In genomic region chr6:26065952-26066380, GRCh38 we compare ENCODE assay signal across 8 cellular contexts. TPM values are rescaled to one million over a fixed set of nuclear protein-coding genes. Genes with fewer than 3 reads are reported as not detected.
DNase-seq lines count a peak whose midpoint lies in the region; ATAC-seq and TF ChIP-seq lines count a peak whose summit lies in the region.

No MANE protein-coding gene starts in this region.

- intact Hi-C loops in thyroid gland (cut with DNase I), result loop anchor here (2.0 kb wide), 1 partner anchor 31 kb away; no protein-coding TSS in a partner anchor

- peaks cover 0 to 3% of the 10 kb centered on the region in 2 donors for H3K4me1 ChIP-seq in thyroid gland

- ATAC-seq in GM18861 (IDR thresholded peaks at IDR 0.05; ENCODE audit: unreplicated experiment) (peak; percentile 84), HG03039 (IDR thresholded peaks at IDR 0.05; ENCODE audit: unreplicated experiment) (peak; percentile 74)

- CTCF ChIA-PET in BJ (lab: Yijun Ruan, JAX), result interaction anchor here (0.8 to 17.9 kb wide), 10 partner anchors 15 to 151 kb away, joined by 3 to 543 read pairs (median 9); partner anchors contain the start of gene HFE

- H3K27me3 ChIP-seq in BJ (ENCODE audit: control insufficient read depth, insufficient read depth, low read length) (no peaks in the 10 kb centered on the region), thyroid gland (no peaks in the 10 kb centered on the region)

- no peak overlapping the region for H3K4me3 ChIP-seq in BJ (ENCODE audit: low read depth, low read length)
- H3K4me3 ChIP-seq in thyroid gland (replicated peaks in 1 of 3), result no peak overlapping the region

- H3K27ac ChIP-seq in thyroid gland, result no peak overlapping the region

- WGBS in thyroid gland, 2 donors, result 1% methylated on average over 4 of the region's 4 CpGs

- POLR2A ChIA-PET in BJ (lab: Charles Lee), result no interaction called here

- DNase-seq in BJ (ENCODE audit: low read depth) (no peak), NCI-H2107 treated with DMSO at 0.1 percent for 48 hours (lab: John Stamatoyannopoulos, UW; ENCODE audit: unreplicated experiment) (peak; percentile 61), UCSD-AML1 (lab: John Stamatoyannopoulos, UW; ENCODE audit: unreplicated experiment) (peak; percentile 34), medulla oblongata (ENCODE audit: extremely low spot score) (peak; percentile 88), thyroid gland (peak; percentile 54)
- peak; percentile 46 for DNase-seq in effector CD4-positive, alpha-beta T cell

- H3K36me3 ChIP-seq in BJ (ENCODE audit: control insufficient read depth, insufficient read depth, low read length) (no peaks in the 10 kb centered on the region), thyroid gland (no peaks in the 10 kb centered on the region)

- TF ChIP-seq POLR2A in thyroid gland (IDR thresholded peaks at IDR 0.05), result no peak

- H3K9me3 ChIP-seq in thyroid gland, result no peaks in the 10 kb centered on the region

- TF ChIP-seq CTCF in BJ (IDR thresholded peaks at IDR 0.05; ENCODE audit: insufficient read depth, low read depth, low read length) (peak; percentile 89), thyroid gland (IDR thresholded peaks at IDR 0.05) (peak; percentile 50 to 86 (median 84))

RNA-seq across cellular contexts. Expression of gene HFE, which starts 21.3 kb away (rescaled TPM):
- 23.5 and 24.3 TPM in 2 replicates for polyA plus RNA-seq in BJ (2011; rRNA removed)
- 8.4 and 14.6 TPM in 2 replicates for polyA minus RNA-seq in BJ (2011; rRNA and poly(A)+ RNA removed)
- 1 to 10 TPM; 7.5 to 9.8 (median 8.3) TPM for total RNA-seq in thyroid gland
